Comparison of ENCODE assay signal across 1 cellular context in the genomic region with DNA sequence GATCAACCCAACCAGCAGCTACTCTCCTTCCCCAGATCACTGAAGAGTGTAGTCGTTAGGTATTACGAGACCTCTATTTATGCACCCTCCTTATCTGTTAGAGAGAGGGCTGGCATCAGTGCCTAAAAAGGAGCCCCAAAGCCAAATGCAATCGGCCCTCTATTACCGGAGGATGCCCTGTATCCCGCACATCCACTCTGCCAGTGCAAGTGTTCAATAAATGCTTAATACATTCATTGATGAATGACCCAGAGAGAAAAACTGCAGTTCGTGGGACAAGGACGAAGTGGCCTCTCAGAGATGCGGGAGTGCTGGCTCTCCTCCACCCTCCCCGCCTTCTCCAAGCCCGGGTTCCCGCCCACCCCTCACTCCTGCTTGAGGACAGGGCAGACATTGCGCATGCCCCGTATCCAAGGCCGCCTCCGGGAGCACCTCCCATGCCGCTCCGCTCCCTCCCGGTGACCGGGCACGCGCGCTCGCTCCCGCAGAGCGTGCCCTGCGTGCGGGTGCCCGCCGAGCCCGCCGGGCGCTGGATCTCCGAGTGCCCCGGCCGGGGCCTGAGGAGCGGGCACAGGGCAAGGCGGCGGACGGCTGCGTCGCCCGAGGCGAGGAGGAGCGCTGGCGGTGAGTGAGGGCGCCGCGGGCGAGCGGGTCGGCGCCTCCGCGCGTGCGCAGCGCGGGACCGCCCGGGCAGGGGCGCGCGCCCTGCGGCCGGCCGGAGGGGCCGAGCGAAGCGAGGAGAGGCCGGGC.
TF ChIP-seq lines count a peak whose summit lies in the region.

No MANE protein-coding gene starts in this region.

TF ChIP-seq in H1, 55 proteins besides CTCF, POLR2A, EP300 and RAD21 (continued from another document):
- TF ChIP-seq NRF1 (IDR thresholded peaks at IDR 0.05; ENCODE audit: low read depth, low read length): peak; percentile 31
- no peak for TF ChIP-seq SP2 (IDR thresholded peaks at IDR 0.05; ENCODE audit: low read length)
- TF ChIP-seq SIN3A (conservative IDR thresholded peaks at IDR 0.05 in 1 of 2, IDR thresholded peaks at IDR 0.05 in 1 of 2; ENCODE audit: low read depth in 1 of 2, low read length in 2 of 2): no peak
- no peak for TF ChIP-seq HDAC6 (IDR thresholded peaks at IDR 0.05; ENCODE audit: low read depth, low read length)
- TF ChIP-seq CBX5 (IDR thresholded peaks at IDR 0.05; ENCODE audit: low read depth, low read length): no peak
- TF ChIP-seq, protein P1, sequence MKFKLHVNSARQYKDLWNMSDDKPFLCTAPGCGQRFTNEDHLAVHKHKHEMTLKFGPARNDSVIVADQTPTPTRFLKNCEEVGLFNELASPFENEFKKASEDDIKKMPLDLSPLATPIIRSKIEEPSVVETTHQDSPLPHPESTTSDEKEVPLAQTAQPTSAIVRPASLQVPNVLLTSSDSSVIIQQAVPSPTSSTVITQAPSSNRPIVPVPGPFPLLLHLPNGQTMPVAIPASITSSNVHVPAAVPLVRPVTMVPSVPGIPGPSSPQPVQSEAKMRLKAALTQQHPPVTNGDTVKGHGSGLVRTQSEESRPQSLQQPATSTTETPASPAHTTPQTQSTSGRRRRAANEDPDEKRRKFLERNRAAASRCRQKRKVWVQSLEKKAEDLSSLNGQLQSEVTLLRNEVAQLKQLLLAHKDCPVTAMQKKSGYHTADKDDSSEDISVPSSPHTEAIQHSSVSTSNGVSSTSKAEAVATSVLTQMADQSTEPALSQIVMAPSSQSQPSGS (IDR thresholded peaks at IDR 0.05; ENCODE audit: low read length): no peak
- 0 out of 4 replicates have a peak, but pooled peaks of 1 of the 2 experiments have one; percentile 25 for TF ChIP-seq HDAC2 (IDR thresholded peaks at IDR 0.05; ENCODE audit: borderline replicate concordance in 1 of 2, low read depth in 2 of 2, low read length in 2 of 2)
- TF ChIP-seq SAP30 (IDR thresholded peaks at IDR 0.05; ENCODE audit: insufficient read depth, insufficient replicate concordance, low read length): no peak
- no peak for TF ChIP-seq GABPA (IDR thresholded peaks at IDR 0.05; ENCODE audit: borderline replicate concordance, insufficient read depth, low read length)
- no peak; the same call in none of the 2 replicates for TF ChIP-seq RBBP5 (IDR thresholded peaks at IDR 0.05; ENCODE audit: borderline replicate concordance, low read depth, low read length)
- TF ChIP-seq MAFK (IDR thresholded peaks at IDR 0.05; ENCODE audit: low read depth, low read length): no peak
- TF ChIP-seq, protein P2, sequence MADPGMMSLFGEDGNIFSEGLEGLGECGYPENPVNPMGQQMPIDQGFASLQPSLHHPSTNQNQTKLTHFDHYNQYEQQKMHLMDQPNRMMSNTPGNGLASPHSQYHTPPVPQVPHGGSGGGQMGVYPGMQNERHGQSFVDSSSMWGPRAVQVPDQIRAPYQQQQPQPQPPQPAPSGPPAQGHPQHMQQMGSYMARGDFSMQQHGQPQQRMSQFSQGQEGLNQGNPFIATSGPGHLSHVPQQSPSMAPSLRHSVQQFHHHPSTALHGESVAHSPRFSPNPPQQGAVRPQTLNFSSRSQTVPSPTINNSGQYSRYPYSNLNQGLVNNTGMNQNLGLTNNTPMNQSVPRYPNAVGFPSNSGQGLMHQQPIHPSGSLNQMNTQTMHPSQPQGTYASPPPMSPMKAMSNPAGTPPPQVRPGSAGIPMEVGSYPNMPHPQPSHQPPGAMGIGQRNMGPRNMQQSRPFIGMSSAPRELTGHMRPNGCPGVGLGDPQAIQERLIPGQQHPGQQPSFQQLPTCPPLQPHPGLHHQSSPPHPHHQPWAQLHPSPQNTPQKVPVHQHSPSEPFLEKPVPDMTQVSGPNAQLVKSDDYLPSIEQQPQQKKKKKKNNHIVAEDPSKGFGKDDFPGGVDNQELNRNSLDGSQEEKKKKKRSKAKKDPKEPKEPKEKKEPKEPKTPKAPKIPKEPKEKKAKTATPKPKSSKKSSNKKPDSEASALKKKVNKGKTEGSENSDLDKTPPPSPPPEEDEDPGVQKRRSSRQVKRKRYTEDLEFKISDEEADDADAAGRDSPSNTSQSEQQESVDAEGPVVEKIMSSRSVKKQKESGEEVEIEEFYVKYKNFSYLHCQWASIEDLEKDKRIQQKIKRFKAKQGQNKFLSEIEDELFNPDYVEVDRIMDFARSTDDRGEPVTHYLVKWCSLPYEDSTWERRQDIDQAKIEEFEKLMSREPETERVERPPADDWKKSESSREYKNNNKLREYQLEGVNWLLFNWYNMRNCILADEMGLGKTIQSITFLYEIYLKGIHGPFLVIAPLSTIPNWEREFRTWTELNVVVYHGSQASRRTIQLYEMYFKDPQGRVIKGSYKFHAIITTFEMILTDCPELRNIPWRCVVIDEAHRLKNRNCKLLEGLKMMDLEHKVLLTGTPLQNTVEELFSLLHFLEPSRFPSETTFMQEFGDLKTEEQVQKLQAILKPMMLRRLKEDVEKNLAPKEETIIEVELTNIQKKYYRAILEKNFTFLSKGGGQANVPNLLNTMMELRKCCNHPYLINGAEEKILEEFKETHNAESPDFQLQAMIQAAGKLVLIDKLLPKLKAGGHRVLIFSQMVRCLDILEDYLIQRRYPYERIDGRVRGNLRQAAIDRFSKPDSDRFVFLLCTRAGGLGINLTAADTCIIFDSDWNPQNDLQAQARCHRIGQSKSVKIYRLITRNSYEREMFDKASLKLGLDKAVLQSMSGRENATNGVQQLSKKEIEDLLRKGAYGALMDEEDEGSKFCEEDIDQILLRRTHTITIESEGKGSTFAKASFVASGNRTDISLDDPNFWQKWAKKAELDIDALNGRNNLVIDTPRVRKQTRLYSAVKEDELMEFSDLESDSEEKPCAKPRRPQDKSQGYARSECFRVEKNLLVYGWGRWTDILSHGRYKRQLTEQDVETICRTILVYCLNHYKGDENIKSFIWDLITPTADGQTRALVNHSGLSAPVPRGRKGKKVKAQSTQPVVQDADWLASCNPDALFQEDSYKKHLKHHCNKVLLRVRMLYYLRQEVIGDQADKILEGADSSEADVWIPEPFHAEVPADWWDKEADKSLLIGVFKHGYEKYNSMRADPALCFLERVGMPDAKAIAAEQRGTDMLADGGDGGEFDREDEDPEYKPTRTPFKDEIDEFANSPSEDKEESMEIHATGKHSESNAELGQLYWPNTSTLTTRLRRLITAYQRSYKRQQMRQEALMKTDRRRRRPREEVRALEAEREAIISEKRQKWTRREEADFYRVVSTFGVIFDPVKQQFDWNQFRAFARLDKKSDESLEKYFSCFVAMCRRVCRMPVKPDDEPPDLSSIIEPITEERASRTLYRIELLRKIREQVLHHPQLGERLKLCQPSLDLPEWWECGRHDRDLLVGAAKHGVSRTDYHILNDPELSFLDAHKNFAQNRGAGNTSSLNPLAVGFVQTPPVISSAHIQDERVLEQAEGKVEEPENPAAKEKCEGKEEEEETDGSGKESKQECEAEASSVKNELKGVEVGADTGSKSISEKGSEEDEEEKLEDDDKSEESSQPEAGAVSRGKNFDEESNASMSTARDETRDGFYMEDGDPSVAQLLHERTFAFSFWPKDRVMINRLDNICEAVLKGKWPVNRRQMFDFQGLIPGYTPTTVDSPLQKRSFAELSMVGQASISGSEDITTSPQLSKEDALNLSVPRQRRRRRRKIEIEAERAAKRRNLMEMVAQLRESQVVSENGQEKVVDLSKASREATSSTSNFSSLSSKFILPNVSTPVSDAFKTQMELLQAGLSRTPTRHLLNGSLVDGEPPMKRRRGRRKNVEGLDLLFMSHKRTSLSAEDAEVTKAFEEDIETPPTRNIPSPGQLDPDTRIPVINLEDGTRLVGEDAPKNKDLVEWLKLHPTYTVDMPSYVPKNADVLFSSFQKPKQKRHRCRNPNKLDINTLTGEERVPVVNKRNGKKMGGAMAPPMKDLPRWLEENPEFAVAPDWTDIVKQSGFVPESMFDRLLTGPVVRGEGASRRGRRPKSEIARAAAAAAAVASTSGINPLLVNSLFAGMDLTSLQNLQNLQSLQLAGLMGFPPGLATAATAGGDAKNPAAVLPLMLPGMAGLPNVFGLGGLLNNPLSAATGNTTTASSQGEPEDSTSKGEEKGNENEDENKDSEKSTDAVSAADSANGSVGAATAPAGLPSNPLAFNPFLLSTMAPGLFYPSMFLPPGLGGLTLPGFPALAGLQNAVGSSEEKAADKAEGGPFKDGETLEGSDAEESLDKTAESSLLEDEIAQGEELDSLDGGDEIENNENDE (IDR thresholded peaks at IDR 0.05; ENCODE audit: insufficient replicate concordance, low read length): no peak
- TF ChIP-seq GTF2F1 (IDR thresholded peaks at IDR 0.05; ENCODE audit: borderline replicate concordance, low read depth, low read length): no peak
- TF ChIP-seq RNF2 (IDR thresholded peaks at IDR 0.05; ENCODE audit: borderline replicate concordance, low read depth, low read length, missing control alignments, poor library complexity, severe bottlenecking): no peak
- TF ChIP-seq, protein P3, sequence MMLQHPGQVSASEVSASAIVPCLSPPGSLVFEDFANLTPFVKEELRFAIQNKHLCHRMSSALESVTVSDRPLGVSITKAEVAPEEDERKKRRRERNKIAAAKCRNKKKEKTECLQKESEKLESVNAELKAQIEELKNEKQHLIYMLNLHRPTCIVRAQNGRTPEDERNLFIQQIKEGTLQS (IDR thresholded peaks at IDR 0.05; ENCODE audit: insufficient read depth, low read depth, low read length): no peak
- TF ChIP-seq RFX5 (IDR thresholded peaks at IDR 0.05; ENCODE audit: borderline replicate concordance, low read depth, low read length): no peak
- TF ChIP-seq, protein P4, sequence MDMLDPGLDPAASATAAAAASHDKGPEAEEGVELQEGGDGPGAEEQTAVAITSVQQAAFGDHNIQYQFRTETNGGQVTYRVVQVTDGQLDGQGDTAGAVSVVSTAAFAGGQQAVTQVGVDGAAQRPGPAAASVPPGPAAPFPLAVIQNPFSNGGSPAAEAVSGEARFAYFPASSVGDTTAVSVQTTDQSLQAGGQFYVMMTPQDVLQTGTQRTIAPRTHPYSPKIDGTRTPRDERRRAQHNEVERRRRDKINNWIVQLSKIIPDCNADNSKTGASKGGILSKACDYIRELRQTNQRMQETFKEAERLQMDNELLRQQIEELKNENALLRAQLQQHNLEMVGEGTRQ (IDR thresholded peaks at IDR 0.05; ENCODE audit: low read length): no peak
- TF ChIP-seq CHD2 (IDR thresholded peaks at IDR 0.05; ENCODE audit: low read length): no peak
- TF ChIP-seq, protein P5, sequence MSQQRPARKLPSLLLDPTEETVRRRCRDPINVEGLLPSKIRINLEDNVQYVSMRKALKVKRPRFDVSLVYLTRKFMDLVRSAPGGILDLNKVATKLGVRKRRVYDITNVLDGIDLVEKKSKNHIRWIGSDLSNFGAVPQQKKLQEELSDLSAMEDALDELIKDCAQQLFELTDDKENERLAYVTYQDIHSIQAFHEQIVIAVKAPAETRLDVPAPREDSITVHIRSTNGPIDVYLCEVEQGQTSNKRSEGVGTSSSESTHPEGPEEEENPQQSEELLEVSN (IDR thresholded peaks at IDR 0.05): peak; percentile 72
